In the genomic region with DNA sequence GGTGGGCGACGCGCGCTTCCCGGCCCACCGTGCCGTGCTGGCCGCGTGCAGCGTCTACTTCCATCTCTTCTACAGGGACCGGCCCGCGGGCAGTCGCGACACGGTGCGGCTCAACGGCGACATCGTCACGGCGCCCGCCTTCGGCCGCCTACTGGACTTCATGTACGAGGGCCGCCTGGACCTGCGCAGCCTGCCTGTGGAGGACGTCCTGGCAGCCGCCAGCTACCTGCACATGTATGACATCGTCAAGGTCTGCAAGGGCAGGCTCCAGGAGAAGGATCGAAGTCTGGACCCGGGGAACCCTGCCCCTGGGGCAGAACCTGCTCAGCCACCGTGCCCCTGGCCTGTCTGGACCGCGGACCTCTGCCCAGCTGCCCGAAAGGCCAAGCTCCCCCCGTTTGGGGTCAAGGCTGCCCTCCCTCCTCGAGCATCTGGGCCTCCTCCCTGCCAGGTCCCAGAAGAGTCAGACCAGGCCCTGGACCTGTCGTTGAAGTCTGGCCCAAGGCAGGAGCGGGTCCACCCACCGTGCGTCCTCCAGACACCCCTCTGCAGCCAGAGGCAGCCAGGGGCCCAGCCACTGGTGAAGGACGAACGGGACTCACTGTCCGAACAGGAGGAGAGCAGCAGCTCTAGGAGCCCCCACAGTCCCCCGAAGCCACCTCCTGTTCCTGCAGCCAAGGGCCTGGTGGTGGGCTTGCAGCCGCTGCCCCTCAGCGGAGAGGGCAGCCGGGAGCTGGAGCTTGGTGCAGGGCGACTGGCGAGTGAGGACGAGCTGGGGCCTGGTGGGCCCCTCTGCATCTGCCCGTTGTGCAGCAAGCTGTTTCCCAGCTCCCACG, we compare ENCODE assay signal across 1 cellular context.
A peak's percentile ranks its signal among the peaks of the same experiment; 100 is the strongest.
TF ChIP-seq lines count a peak whose summit lies in the region.

No MANE protein-coding gene starts in this region.

TF ChIP-seq in K562, 482 proteins besides CTCF, POLR2A, EP300 and RAD21 (continued from another document):
- TF ChIP-seq THAP12 (CRISPR knock-in tag; IDR thresholded peaks at IDR 0.05): no peak
- TF ChIP-seq ARNT (IDR thresholded peaks at IDR 0.05): no peak
- TF ChIP-seq HDAC1 (IDR thresholded peaks at IDR 0.05): peak in 1 of 2 experiments; percentile 13; a peak in 1 of 4 replicates
- no peak for TF ChIP-seq MED1 (CRISPR knock-in tag; IDR thresholded peaks at IDR 0.05; ENCODE audit: borderline replicate concordance)
- no peak for TF ChIP-seq PCBP1 (IDR thresholded peaks at IDR 0.05; ENCODE audit: low read depth, low read length, poor library complexity, severe bottlenecking)
- peak; percentile 36; the same call in 1 of the 2 replicates for TF ChIP-seq CTBP1 (IDR thresholded peaks at IDR 0.05; ENCODE audit: borderline replicate concordance)
- no peak for TF ChIP-seq ZSCAN32 (CRISPR knock-in tag; IDR thresholded peaks at IDR 0.05)
- TF ChIP-seq CAMTA2 (CRISPR knock-in tag; conservative IDR thresholded peaks at IDR 0.05): no peak
- no peak for TF ChIP-seq BACH1 (tag; IDR thresholded peaks at IDR 0.05)
- TF ChIP-seq ATF1 (CRISPR knock-in tag; IDR thresholded peaks at IDR 0.05): no peak
- TF ChIP-seq ATF1 (tag; IDR thresholded peaks at IDR 0.05): peak; percentile 45
- TF ChIP-seq PATZ1 (CRISPR knock-in tag; IDR thresholded peaks at IDR 0.05; ENCODE audit: borderline replicate concordance): no peak
- TF ChIP-seq IRF1 (CRISPR knock-in tag; IDR thresholded peaks at IDR 0.05; ENCODE audit: borderline replicate concordance): no peak
- TF ChIP-seq SP1 (CRISPR knock-in tag; IDR thresholded peaks at IDR 0.05): 0 out of 2 replicates have a peak, but pooled peaks have one; percentile 27
- TF ChIP-seq, protein P1, sequence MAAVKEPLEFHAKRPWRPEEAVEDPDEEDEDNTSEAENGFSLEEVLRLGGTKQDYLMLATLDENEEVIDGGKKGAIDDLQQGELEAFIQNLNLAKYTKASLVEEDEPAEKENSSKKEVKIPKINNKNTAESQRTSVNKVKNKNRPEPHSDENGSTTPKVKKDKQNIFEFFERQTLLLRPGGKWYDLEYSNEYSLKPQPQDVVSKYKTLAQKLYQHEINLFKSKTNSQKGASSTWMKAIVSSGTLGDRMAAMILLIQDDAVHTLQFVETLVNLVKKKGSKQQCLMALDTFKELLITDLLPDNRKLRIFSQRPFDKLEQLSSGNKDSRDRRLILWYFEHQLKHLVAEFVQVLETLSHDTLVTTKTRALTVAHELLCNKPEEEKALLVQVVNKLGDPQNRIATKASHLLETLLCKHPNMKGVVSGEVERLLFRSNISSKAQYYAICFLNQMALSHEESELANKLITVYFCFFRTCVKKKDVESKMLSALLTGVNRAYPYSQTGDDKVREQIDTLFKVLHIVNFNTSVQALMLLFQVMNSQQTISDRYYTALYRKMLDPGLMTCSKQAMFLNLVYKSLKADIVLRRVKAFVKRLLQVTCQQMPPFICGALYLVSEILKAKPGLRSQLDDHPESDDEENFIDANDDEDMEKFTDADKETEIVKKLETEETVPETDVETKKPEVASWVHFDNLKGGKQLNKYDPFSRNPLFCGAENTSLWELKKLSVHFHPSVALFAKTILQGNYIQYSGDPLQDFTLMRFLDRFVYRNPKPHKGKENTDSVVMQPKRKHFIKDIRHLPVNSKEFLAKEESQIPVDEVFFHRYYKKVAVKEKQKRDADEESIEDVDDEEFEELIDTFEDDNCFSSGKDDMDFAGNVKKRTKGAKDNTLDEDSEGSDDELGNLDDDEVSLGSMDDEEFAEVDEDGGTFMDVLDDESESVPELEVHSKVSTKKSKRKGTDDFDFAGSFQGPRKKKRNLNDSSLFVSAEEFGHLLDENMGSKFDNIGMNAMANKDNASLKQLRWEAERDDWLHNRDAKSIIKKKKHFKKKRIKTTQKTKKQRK (IDR thresholded peaks at IDR 0.05; ENCODE audit: borderline replicate concordance, low read depth, low read length): no peak
- TF ChIP-seq ZBED1 (IDR thresholded peaks at IDR 0.05): peak; percentile 95
- no peak for TF ChIP-seq POLR2AphosphoS5 (IDR thresholded peaks at IDR 0.05; ENCODE audit: control insufficient read depth, insufficient read depth, low read depth, low read length)
- no peak for TF ChIP-seq RBM25 (IDR thresholded peaks at IDR 0.05; ENCODE audit: low read depth, low read length, severe bottlenecking)
- TF ChIP-seq ZBTB40 (IDR thresholded peaks at IDR 0.05): no peak
- no peak for TF ChIP-seq ZBTB40 (CRISPR knock-in tag; IDR thresholded peaks at IDR 0.05)
- no peak for TF ChIP-seq STAG1 (CRISPR knock-in tag; IDR thresholded peaks at IDR 0.05; ENCODE audit: borderline replicate concordance)
- TF ChIP-seq CXXC5 (CRISPR knock-in tag; IDR thresholded peaks at IDR 0.05): no peak; the same call in 1 of the 2 replicates
- no peak for TF ChIP-seq PREB (CRISPR knock-in tag; IDR thresholded peaks at IDR 0.05)
- TF ChIP-seq MEIS2 (IDR thresholded peaks at IDR 0.05; ENCODE audit: partially characterized antibody): no peak
- TF ChIP-seq PHB2 (IDR thresholded peaks at IDR 0.05; ENCODE audit: low read depth): no peak
TF ChIP-seq in K562: peak in this region for 13.
